ENCODE assay signal across 8 cellular contexts in genomic region chr1:207910678-207911354, GRCh38. TPM values are rescaled to one million over a fixed set of nuclear protein-coding genes. Genes with fewer than 3 reads are reported as not detected.
DNase-seq lines count a peak whose midpoint lies in the region; ATAC-seq, FAIRE-seq and TF ChIP-seq lines count a peak whose summit lies in the region.

A gene with protein sequence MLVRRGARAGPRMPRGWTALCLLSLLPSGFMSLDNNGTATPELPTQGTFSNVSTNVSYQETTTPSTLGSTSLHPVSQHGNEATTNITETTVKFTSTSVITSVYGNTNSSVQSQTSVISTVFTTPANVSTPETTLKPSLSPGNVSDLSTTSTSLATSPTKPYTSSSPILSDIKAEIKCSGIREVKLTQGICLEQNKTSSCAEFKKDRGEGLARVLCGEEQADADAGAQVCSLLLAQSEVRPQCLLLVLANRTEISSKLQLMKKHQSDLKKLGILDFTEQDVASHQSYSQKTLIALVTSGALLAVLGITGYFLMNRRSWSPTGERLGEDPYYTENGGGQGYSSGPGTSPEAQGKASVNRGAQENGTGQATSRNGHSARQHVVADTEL (minus strand): TSS chr1:207911125. CDS start chr1:207911080, 45 bp downstream.

- peak within 1 kb of the TSS; percentile 65 to 84 (median 81) for H3K4me3 Mint-ChIP-seq in brain

- no peaks in the 10 kb centered on the region for H3K9me3 ChIP-seq in A673 (ENCODE audit: low read depth, low read length, poor library complexity, severe bottlenecking)
- H3K9me3 ChIP-seq in HUES6 (ENCODE audit: control insufficient read depth, insufficient read depth, low read depth, low read length) = no peaks in the 10 kb centered on the region
- no peaks in the 10 kb centered on the region for H3K9me3 ChIP-seq in kidney (ENCODE audit: control insufficient read depth in 1 of 2, low read length in 2 of 2)

- no peak for ATAC-seq in GM18867 (IDR thresholded peaks at IDR 0.05; ENCODE audit: unreplicated experiment)

- no peak for TF ChIP-seq CTCF in A673 (conservative IDR thresholded peaks at IDR 0.05; ENCODE audit: low read depth, low read length)
- no peak for TF ChIP-seq CTCF in brain (conservative IDR thresholded peaks at IDR 0.05)
- TF ChIP-seq CTCF in kidney (IDR thresholded peaks at IDR 0.05; ENCODE audit: borderline replicate concordance, extremely low read depth, insufficient read depth) = no peak
- no peak for TF ChIP-seq CTCF in GM10266 (IDR thresholded peaks at IDR 0.05; ENCODE audit: control insufficient read depth, insufficient read depth, low read depth, missing control alignments)

- H3K36me3 ChIP-seq in A673 (ENCODE audit: insufficient read depth, low read length, poor library complexity, severe bottlenecking) (no peaks in the 10 kb centered on the region), HUES6 (ENCODE audit: control insufficient read depth, insufficient read depth, low read length) (no peaks in the 10 kb centered on the region), kidney (ENCODE audit: control insufficient read depth in 1 of 2, insufficient read depth in 2 of 2, low read length in 2 of 2) (no peaks in the 10 kb centered on the region)

- H3K27me3 ChIP-seq in A673 (replicated peaks; ENCODE audit: insufficient read depth, low read depth, low read length, poor library complexity) = peaks cover 63% of the 10 kb centered on the region
- peaks cover 63% of the 10 kb centered on the region for H3K27me3 ChIP-seq in HUES6 (ENCODE audit: control insufficient read depth, insufficient read depth, low read length)

- POLR2A ChIA-PET in A673 (lab: Charles Lee; ENCODE audit: low non-redundant PET) = interaction anchor here (0.6 kb wide), 1 partner anchor 92 kb away, joined by 3 read pairs; no protein-coding TSS in a partner anchor

- DNase-seq in A673 (ENCODE audit: low spot score) (peak; percentile 17), kidney (peak; percentile 74), GM10266 (ENCODE audit: extremely low spot score) (no peak), NCI-H524 treated with DMSO at 0.1 percent for 48 hours (lab: John Stamatoyannopoulos, UW) (no peak)
- peak; percentile 4 to 6 for DNase-seq in stimulated activated CD8-positive, alpha-beta memory T cell treated with anti-CD3 and anti-CD28 coated beads, Interleukin-2, amount 100 ng/mL, for 48 hours (ENCODE audit: low read depth in 2 of 2)

- no peak within 1 kb of the TSS for H3K9ac ChIP-seq in HUES6 (ENCODE audit: low read length)
- peak within 1 kb of the TSS; percentile 8 to 51 for H3K9ac ChIP-seq in kidney (ENCODE audit: low read length in 2 of 2)

- H3K9me3 Mint-ChIP-seq in brain = no peaks in the 10 kb centered on the region

- H3K27me3 Mint-ChIP-seq in brain = peaks cover 55% of the 10 kb centered on the region

- H3K4me1 ChIP-seq in A673 (ENCODE audit: insufficient read depth, low read length, poor library complexity, severe bottlenecking) (no peaks in the 10 kb centered on the region), HUES6 (ENCODE audit: control insufficient read depth, insufficient read depth, low read length) (peaks cover 3% of the 10 kb centered on the region; the same call in 1 of the 2 replicates), kidney (ENCODE audit: control insufficient read depth in 1 of 2, insufficient read depth in 1 of 2, low read depth in 1 of 2, low read length in 2 of 2) (peaks cover 0 to 7% of the 10 kb centered on the region in 2 donors)

- H3K27ac ChIP-seq in A673 (ENCODE audit: low read depth, low read length, poor library complexity, severe bottlenecking) (no peak within 1 kb of the TSS), HUES6 (ENCODE audit: low read depth, low read length) (no peak within 1 kb of the TSS), kidney (ENCODE audit: low read depth in 2 of 2, low read length in 2 of 2) (peak within 1 kb of the TSS; percentile 69 to 71)

- H3K27ac Mint-ChIP-seq in brain = peak within 1 kb of the TSS in 1 of 5 experiments; percentile 71

- H3K4me3 ChIP-seq in A673 (ENCODE audit: low read depth, low read length, poor library complexity, severe bottlenecking) (no peak within 1 kb of the TSS), HUES6 (ENCODE audit: low read depth, low read length) (peak within 1 kb of the TSS; percentile 64), kidney (ENCODE audit: low read length in 2 of 2) (peak within 1 kb of the TSS; percentile 49 to 57)

- intact Hi-C loops in A673 (cut with micrococcal nuclease; ENCODE audit: unreplicated experiment) = no loop called here
- intact Hi-C loops in kidney (cut with DNase I) = no loop called here

- CTCF ChIA-PET in A673 (lab: Charles Lee) = no interaction called here

- H3K4me1 Mint-ChIP-seq in brain = peaks cover 11% of the 10 kb centered on the region

- no TSS peak for BruUV-seq in A673 (replicated peaks; lab: Mats Ljungman, UMichigan)

- FAIRE-seq in kidney (lab: Jason Lieb, UNC) = no peak

- no peaks in the 10 kb centered on the region for H3K36me3 Mint-ChIP-seq in brain

RNA-seq across cellular contexts. Expression of the gene that starts here (rescaled TPM):
- not detected in 2 replicates for total RNA-seq in A673 (2021)
- 29.1 TPM for polyA plus RNA-seq in brain (ENCODE audit: insufficient read depth, low read depth, low replicate concordance)
- 50.9 TPM for total RNA-seq in kidney
- polyA plus RNA-seq in kidney (ENCODE audit: insufficient read depth, low read depth, low replicate concordance) = 69.4 TPM

Comparison
In these comparisons a context has a peak if more than half of its experiments do, and no peak if none do; other contexts are left out.
1. RNA of the gene that starts here (total RNA-seq): 50.9 TPM in kidney (single experiment); not detected in A673; every median in the first group is over 10 times any median in the second.
2. Peak in DNase-seq in A673; RNA of the gene not detected or under 1 TPM.
3. DNase-seq: peak in kidney (single experiment) and stimulated activated CD8-positive, alpha-beta memory T cell treated with anti-CD3 and anti-CD28 coated beads, Interleukin-2, amount 100 ng/mL, for 48 hours (2 of 2); none in GM10266 (single experiment) and NCI-H524 treated with DMSO at 0.1 percent for 48 hours (single experiment).
4. H3K27ac ChIP-seq: peak in kidney (2 of 2); none in A673 (single experiment) and HUES6 (single experiment).